In genomic region chr19:18580311-18580710, GRCh38 we compare ENCODE assay signal across 2 cellular contexts.
TF ChIP-seq lines count a peak whose summit lies in the region.

No MANE protein-coding gene starts in this region.

TF ChIP-seq in HepG2, 621 proteins besides CTCF, POLR2A, EP300 and RAD21:
- TF ChIP-seq ZBTB33 (CRISPR knock-in tag; IDR thresholded peaks at IDR 0.05) (no peak), ZNF589 (CRISPR knock-in tag; conservative IDR thresholded peaks at IDR 0.05) (no peak), ADNP (CRISPR knock-in tag; IDR thresholded peaks at IDR 0.05) (no peak), ZNF235 (CRISPR knock-in tag; IDR thresholded peaks at IDR 0.05; ENCODE audit: borderline replicate concordance) (no peak), IRF9 (CRISPR knock-in tag; IDR thresholded peaks at IDR 0.05; ENCODE audit: borderline replicate concordance) (no peak), KMT2B (CRISPR knock-in tag; IDR thresholded peaks at IDR 0.05) (no peak), ZNF577 (CRISPR knock-in tag; IDR thresholded peaks at IDR 0.05; ENCODE audit: borderline replicate concordance, low read depth) (no peak), ZBTB46 (CRISPR knock-in tag; IDR thresholded peaks at IDR 0.05; ENCODE audit: borderline replicate concordance) (no peak), THAP11 (CRISPR knock-in tag; IDR thresholded peaks at IDR 0.05) (no peak), FOXM1 (CRISPR knock-in tag; IDR thresholded peaks at IDR 0.05) (no peak), XRCC5 (optimal IDR thresholded peaks at IDR 0.05; ENCODE audit: low read length) (no peak), ZNF333 (CRISPR knock-in tag; IDR thresholded peaks at IDR 0.05; ENCODE audit: borderline replicate concordance) (no peak), RCOR2 (CRISPR knock-in tag; IDR thresholded peaks at IDR 0.05) (no peak), ZNF660 (CRISPR knock-in tag; IDR thresholded peaks at IDR 0.05; ENCODE audit: borderline replicate concordance, low read depth) (no peak), ZNF207 (IDR thresholded peaks at IDR 0.05; ENCODE audit: borderline replicate concordance) (no peak)
- TF ChIP-seq, protein P1, sequence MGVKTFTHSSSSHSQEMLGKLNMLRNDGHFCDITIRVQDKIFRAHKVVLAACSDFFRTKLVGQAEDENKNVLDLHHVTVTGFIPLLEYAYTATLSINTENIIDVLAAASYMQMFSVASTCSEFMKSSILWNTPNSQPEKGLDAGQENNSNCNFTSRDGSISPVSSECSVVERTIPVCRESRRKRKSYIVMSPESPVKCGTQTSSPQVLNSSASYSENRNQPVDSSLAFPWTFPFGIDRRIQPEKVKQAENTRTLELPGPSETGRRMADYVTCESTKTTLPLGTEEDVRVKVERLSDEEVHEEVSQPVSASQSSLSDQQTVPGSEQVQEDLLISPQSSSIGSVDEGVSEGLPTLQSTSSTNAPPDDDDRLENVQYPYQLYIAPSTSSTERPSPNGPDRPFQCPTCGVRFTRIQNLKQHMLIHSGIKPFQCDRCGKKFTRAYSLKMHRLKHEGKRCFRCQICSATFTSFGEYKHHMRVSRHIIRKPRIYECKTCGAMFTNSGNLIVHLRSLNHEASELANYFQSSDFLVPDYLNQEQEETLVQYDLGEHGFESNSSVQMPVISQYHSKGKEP (CRISPR knock-in tag; IDR thresholded peaks at IDR 0.05) = no peak
- TF ChIP-seq, protein P2, sequence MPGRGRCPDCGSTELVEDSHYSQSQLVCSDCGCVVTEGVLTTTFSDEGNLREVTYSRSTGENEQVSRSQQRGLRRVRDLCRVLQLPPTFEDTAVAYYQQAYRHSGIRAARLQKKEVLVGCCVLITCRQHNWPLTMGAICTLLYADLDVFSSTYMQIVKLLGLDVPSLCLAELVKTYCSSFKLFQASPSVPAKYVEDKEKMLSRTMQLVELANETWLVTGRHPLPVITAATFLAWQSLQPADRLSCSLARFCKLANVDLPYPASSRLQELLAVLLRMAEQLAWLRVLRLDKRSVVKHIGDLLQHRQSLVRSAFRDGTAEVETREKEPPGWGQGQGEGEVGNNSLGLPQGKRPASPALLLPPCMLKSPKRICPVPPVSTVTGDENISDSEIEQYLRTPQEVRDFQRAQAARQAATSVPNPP (CRISPR knock-in tag; IDR thresholded peaks at IDR 0.05) = no peak
TF ChIP-seq in HepG2: peak in this region for 0.

TF ChIP-seq in SK-N-SH treated with all-trans-retinoic acid at 6 μM for 48 hours, 23 proteins besides CTCF, POLR2A, EP300 and RAD21:
- no peak for TF ChIP-seq PPARA (CRISPR knock-in tag; IDR thresholded peaks at IDR 0.05; ENCODE audit: borderline replicate concordance)
- no peak for TF ChIP-seq OSR1 (CRISPR knock-in tag; IDR thresholded peaks at IDR 0.05)
- TF ChIP-seq SNAI2 (CRISPR knock-in tag; IDR thresholded peaks at IDR 0.05) = no peak
- TF ChIP-seq ZNF565 (CRISPR knock-in tag; conservative IDR thresholded peaks at IDR 0.05; ENCODE audit: low read depth) = no peak
- TF ChIP-seq ZNF8 (CRISPR knock-in tag; IDR thresholded peaks at IDR 0.05) = no peak
- TF ChIP-seq, protein P3, sequence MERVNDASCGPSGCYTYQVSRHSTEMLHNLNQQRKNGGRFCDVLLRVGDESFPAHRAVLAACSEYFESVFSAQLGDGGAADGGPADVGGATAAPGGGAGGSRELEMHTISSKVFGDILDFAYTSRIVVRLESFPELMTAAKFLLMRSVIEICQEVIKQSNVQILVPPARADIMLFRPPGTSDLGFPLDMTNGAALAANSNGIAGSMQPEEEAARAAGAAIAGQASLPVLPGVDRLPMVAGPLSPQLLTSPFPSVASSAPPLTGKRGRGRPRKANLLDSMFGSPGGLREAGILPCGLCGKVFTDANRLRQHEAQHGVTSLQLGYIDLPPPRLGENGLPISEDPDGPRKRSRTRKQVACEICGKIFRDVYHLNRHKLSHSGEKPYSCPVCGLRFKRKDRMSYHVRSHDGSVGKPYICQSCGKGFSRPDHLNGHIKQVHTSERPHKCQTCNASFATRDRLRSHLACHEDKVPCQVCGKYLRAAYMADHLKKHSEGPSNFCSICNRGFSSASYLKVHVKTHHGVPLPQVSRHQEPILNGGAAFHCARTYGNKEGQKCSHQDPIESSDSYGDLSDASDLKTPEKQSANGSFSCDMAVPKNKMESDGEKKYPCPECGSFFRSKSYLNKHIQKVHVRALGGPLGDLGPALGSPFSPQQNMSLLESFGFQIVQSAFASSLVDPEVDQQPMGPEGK (CRISPR knock-in tag; IDR thresholded peaks at IDR 0.05; ENCODE audit: borderline replicate concordance) = no peak
- no peak for TF ChIP-seq ZFP30 (CRISPR knock-in tag; IDR thresholded peaks at IDR 0.05)
- TF ChIP-seq, protein P4, sequence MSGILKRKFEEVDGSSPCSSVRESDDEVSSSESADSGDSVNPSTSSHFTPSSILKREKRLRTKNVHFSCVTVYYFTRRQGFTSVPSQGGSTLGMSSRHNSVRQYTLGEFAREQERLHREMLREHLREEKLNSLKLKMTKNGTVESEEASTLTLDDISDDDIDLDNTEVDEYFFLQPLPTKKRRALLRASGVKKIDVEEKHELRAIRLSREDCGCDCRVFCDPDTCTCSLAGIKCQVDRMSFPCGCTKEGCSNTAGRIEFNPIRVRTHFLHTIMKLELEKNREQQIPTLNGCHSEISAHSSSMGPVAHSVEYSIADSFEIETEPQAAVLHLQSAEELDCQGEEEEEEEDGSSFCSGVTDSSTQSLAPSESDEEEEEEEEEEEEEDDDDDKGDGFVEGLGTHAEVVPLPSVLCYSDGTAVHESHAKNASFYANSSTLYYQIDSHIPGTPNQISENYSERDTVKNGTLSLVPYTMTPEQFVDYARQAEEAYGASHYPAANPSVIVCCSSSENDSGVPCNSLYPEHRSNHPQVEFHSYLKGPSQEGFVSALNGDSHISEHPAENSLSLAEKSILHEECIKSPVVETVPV (CRISPR knock-in tag; IDR thresholded peaks at IDR 0.05) = no peak
- no peak for TF ChIP-seq BACH2 (CRISPR knock-in tag; IDR thresholded peaks at IDR 0.05; ENCODE audit: borderline replicate concordance)
- TF ChIP-seq, protein P5, sequence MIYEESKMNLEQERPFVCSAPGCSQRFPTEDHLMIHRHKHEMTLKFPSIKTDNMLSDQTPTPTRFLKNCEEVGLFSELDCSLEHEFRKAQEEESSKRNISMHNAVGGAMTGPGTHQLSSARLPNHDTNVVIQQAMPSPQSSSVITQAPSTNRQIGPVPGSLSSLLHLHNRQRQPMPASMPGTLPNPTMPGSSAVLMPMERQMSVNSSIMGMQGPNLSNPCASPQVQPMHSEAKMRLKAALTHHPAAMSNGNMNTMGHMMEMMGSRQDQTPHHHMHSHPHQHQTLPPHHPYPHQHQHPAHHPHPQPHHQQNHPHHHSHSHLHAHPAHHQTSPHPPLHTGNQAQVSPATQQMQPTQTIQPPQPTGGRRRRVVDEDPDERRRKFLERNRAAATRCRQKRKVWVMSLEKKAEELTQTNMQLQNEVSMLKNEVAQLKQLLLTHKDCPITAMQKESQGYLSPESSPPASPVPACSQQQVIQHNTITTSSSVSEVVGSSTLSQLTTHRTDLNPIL (CRISPR knock-in tag; IDR thresholded peaks at IDR 0.05; ENCODE audit: low read depth) = no peak
TF ChIP-seq in SK-N-SH treated with all-trans-retinoic acid at 6 μM for 48 hours: peak in this region for 0.
